8 cellular contexts compared by ENCODE assay signal in genomic region chr15:56365075-56365711, GRCh38. TPM values are rescaled to one million over a fixed set of nuclear protein-coding genes. Genes with fewer than 3 reads are reported as not detected.
DNase-seq lines count a peak whose midpoint lies in the region; ATAC-seq and TF ChIP-seq lines count a peak whose summit lies in the region.

Gene TEX9, plus strand, starts transcription at chr15:56365426. Its CDS starts 25 bp downstream, at chr15:56365451.

- H3K4me3 ChIP-seq in GM12865 (ENCODE audit: low read depth, low read length) (peak within 1 kb of the TSS; percentile 57), right cardiac atrium (ENCODE audit: low read length) (peak within 1 kb of the TSS; percentile 73), uterus (peak within 1 kb of the TSS; percentile 61 to 76)

- 1% methylated on average over 45 of the region's 45 CpGs for WGBS in right cardiac atrium

- H3K27ac ChIP-seq in right cardiac atrium (ENCODE audit: low read length) (no peak within 1 kb of the TSS), uterus (peak within 1 kb of the TSS; percentile 19 to 30)

- DNase-seq in GM12865 (ENCODE audit: low read depth), result peak; percentile 95
- peak; percentile 61 for DNase-seq in NCI-H1048 (lab: John Stamatoyannopoulos, UW)
- peak; percentile 58 to 88 for DNase-seq in SW 1271 (lab: John Stamatoyannopoulos, UW)
- peak; percentile 76 for DNase-seq in amniotic stem cell (lab: John Stamatoyannopoulos, UW)
- DNase-seq in right cardiac atrium, result peak; percentile 87 to 95 (median 94)
- DNase-seq in pulmonary artery endothelial cell (ENCODE audit: low read depth, low spot score), result peak; percentile 7
- peak; percentile 76 to 83 for DNase-seq in uterus

- TF ChIP-seq POLR2A in uterus (IDR thresholded peaks at IDR 0.05), result peak in 1 of 2 donors; percentile 21

- intact Hi-C loops in right cardiac atrium (cut with DNase I), result no loop called here
- intact Hi-C loops in uterus (cut with DNase I; ENCODE audit: low total_unique reads), result no loop called here

- ATAC-seq in HG02610 (IDR thresholded peaks at IDR 0.05; ENCODE audit: unreplicated experiment) (peak; percentile 95), right cardiac atrium (peak; percentile 99)

- no peaks in the 10 kb centered on the region for H3K36me3 ChIP-seq in uterus

- no peaks in the 10 kb centered on the region for H3K27me3 ChIP-seq in right cardiac atrium (ENCODE audit: control insufficient read depth, insufficient read depth)
- H3K27me3 ChIP-seq in uterus, result no peaks in the 10 kb centered on the region

- H3K9me3 ChIP-seq in right cardiac atrium (ENCODE audit: control insufficient read depth, low read length) (no peaks in the 10 kb centered on the region), uterus (no peaks in the 10 kb centered on the region)

- no peak for TF ChIP-seq CTCF in GM12865 (IDR thresholded peaks at IDR 0.05; ENCODE audit: insufficient read depth, low read depth, low read length, missing control alignments)
- TF ChIP-seq CTCF in uterus (IDR thresholded peaks at IDR 0.05), result no peak

- H3K4me1 ChIP-seq in right cardiac atrium (ENCODE audit: control insufficient read depth, insufficient read depth, low read length) (no peaks in the 10 kb centered on the region), uterus (no peaks in the 10 kb centered on the region)

RNA-seq across cellular contexts. Expression of gene TEX9, which starts in this region (rescaled TPM):
- total RNA-seq in right cardiac atrium (1 to 10 TPM; 1.3 to 1.6 (median 1.5) TPM), pulmonary artery endothelial cell (1.2 and 1.6 TPM in 2 replicates), uterus (10 to 100 TPM in 2 of 4 donors, 1 to 10 TPM in 1, under 1 TPM in 1; 0.88 to 33.4 (median 12.7) TPM)
- 0.27 TPM for polyA plus RNA-seq in right cardiac atrium

Comparison
In these comparisons a context has a peak if more than half of its experiments do, and no peak if none do; other contexts are left out.
1. DNase-seq: peak in every context shown above with its lines; median percentile 95 in GM12865; 94 in right cardiac atrium; 80 in uterus; 76 in amniotic stem cell; 73 in SW 1271; 61 in NCI-H1048; 7 in pulmonary artery endothelial cell.